In genomic region chr2:226905718-226906438, GRCh38 we compare ENCODE assay signal across 1 cellular context.
TF ChIP-seq lines count a peak whose summit lies in the region.

No MANE protein-coding gene starts in this region.

TF ChIP-seq in GM12878, 131 proteins besides CTCF, POLR2A, EP300 and RAD21 (continued from another document and continues in another):
- TF ChIP-seq RUNX3 (IDR thresholded peaks at IDR 0.05; ENCODE audit: low read length) (peak; percentile 72), ATF7 (IDR thresholded peaks at IDR 0.05; ENCODE audit: low read depth) (no peak), PAX5 (IDR thresholded peaks at IDR 0.05; ENCODE audit: borderline replicate concordance, low read depth, low read length) (peak; percentile 62; the same call in 1 of the 2 replicates), NFIC (IDR thresholded peaks at IDR 0.05; ENCODE audit: low read depth, low read length) (peak; percentile 68), CEBPB (IDR thresholded peaks at IDR 0.05; ENCODE audit: borderline replicate concordance in 1 of 2, low read depth in 2 of 2, low read length in 2 of 2) (no peak; a peak in 1 of 4 replicates), CBFB (IDR thresholded peaks at IDR 0.05; ENCODE audit: low read depth) (peak; percentile 56; the same call in 1 of the 2 replicates), BACH1 (IDR thresholded peaks at IDR 0.05; ENCODE audit: borderline replicate concordance) (no peak), RELB (IDR thresholded peaks at IDR 0.05; ENCODE audit: low read depth) (no peak), ETV6 (conservative IDR thresholded peaks at IDR 0.05 in 1 of 2, IDR thresholded peaks at IDR 0.05 in 1 of 2; ENCODE audit: borderline replicate concordance in 1 of 2, low read depth in 1 of 2) (peak in 1 of 2 experiments; percentile 59; a peak in 1 of 4 replicates), HDAC6 (IDR thresholded peaks at IDR 0.05; ENCODE audit: unreplicated experiment) (no peak), SMAD5 (IDR thresholded peaks at IDR 0.05; ENCODE audit: low read depth) (no peak), YY1 (IDR thresholded peaks at IDR 0.05; ENCODE audit: low read depth, low read length) (0 out of 2 replicates have a peak, but pooled peaks have one; percentile 6), IRF3 (IDR thresholded peaks at IDR 0.05) (no peak), ASH2L (IDR thresholded peaks at IDR 0.05; ENCODE audit: borderline replicate concordance, low read depth) (0 out of 2 replicates have a peak, but pooled peaks have one; percentile 11), ZNF207 (IDR thresholded peaks at IDR 0.05; ENCODE audit: borderline replicate concordance) (no peak), PKNOX1 (IDR thresholded peaks at IDR 0.05) (peak; percentile 68), ZBED1 (IDR thresholded peaks at IDR 0.05; ENCODE audit: borderline replicate concordance) (peak; percentile 58; the same call in 1 of the 2 replicates), WRNIP1 (IDR thresholded peaks at IDR 0.05; ENCODE audit: borderline replicate concordance, low read depth, low read length) (no peak), LARP7 (IDR thresholded peaks at IDR 0.05) (no peak), BCL11A (IDR thresholded peaks at IDR 0.05; ENCODE audit: low read depth, low read length) (0 out of 2 replicates have a peak, but pooled peaks have one; percentile 3), IRF4 (IDR thresholded peaks at IDR 0.05; ENCODE audit: low read depth, low read length) (peak; percentile 82), NR2C1 (IDR thresholded peaks at IDR 0.05) (no peak), CREM (IDR thresholded peaks at IDR 0.05; ENCODE audit: low read depth) (peak; percentile 48; the same call in 1 of the 2 replicates), IKZF2 (IDR thresholded peaks at IDR 0.05) (peak; percentile 10 to 28; a peak in 2 of 4 replicates), ZBTB40 (IDR thresholded peaks at IDR 0.05; ENCODE audit: borderline replicate concordance) (no peak), RCOR1 (conservative IDR thresholded peaks at IDR 0.05; ENCODE audit: low read depth, low read length) (no peak), HDGF (IDR thresholded peaks at IDR 0.05) (no peak), USF2 (IDR thresholded peaks at IDR 0.05; ENCODE audit: borderline replicate concordance, low read depth, low read length) (no peak), TCF12 (IDR thresholded peaks at IDR 0.05; ENCODE audit: low read depth, low read length) (peak; percentile 88), NKRF (conservative IDR thresholded peaks at IDR 0.05) (no peak), SP1 (IDR thresholded peaks at IDR 0.05; ENCODE audit: low read depth, low read length) (peak; percentile 6), SIX5 (IDR thresholded peaks at IDR 0.05; ENCODE audit: low read depth, low read length, severe bottlenecking) (no peak), MYC (IDR thresholded peaks at IDR 0.05; ENCODE audit: insufficient read depth, insufficient read length, insufficient replicate concordance, low read length, severe bottlenecking) (no peak), IKZF1 (conservative IDR thresholded peaks at IDR 0.05) (0 out of 2 replicates have a peak, but pooled peaks have one; percentile 27), PRDM15 (CRISPR knock-in tag; IDR thresholded peaks at IDR 0.05) (no peak), ESRRA (IDR thresholded peaks at IDR 0.05; ENCODE audit: low read length) (no peak), RELA (IDR thresholded peaks at IDR 0.05; ENCODE audit: borderline replicate concordance, partially characterized antibody) (no peak), ZNF687 (IDR thresholded peaks at IDR 0.05) (no peak), ATF2 (IDR thresholded peaks at IDR 0.05; ENCODE audit: low read length) (peak; percentile 65), SMARCA5 (IDR thresholded peaks at IDR 0.05) (no peak), TCF3 (IDR thresholded peaks at IDR 0.05; ENCODE audit: borderline replicate concordance, insufficient read depth, low read depth, low read length) (peak; percentile 96)
